In the genomic region with DNA sequence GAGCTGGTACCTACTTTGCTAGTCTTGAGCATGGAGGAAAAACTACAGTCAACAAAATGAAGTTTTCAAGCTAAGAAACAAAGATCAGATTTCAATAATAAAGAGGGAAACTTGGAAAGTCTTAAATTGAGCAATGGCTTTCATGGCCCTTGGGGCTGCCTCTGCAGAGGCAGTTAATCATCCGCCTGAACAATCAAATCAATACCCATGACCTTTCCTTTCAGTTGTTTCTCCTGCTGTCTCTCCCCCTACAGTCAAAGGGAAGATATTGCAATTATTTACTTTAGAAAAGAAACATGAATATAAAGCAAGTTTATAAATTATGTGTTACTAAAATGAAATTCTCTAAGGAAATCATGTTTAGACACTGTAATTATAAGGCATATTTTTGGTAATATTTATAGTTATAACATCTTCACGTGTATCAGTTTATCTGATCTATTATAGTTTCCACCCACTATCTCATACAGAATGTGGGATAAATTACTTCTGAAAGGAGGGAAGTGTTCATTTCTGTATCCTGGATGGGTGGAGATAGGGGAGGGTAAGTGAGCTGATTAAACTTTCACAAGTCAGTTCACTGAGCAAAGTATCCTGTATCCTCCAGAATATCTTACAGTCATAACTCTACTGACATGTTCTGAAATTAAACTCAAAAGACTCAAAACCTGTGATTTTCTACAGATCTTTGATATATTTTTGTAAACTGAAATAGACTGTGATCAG, we compare ENCODE assay signal across 9 cellular contexts.
A peak's percentile ranks its signal among the peaks of the same experiment; 100 is the strongest.
DNase-seq lines count a peak whose midpoint lies in the region; ATAC-seq and TF ChIP-seq lines count a peak whose summit lies in the region.
"Had no signal": no experiment of that assay in that cellular context is flagged by ENCODE, and none has a peak within 500 bp of the region (broad histone marks: within the 10 kb centered on the region; RNA-seq: fewer than 3 reads in every experiment).

No MANE protein-coding gene starts in this region.

- H3K9me3 ChIP-seq in AG04450 (ENCODE audit: control insufficient read depth, insufficient read depth, low read length) (no peaks in the 10 kb centered on the region), OCI-LY3 (ENCODE audit: insufficient read depth, low read length) (no peaks in the 10 kb centered on the region)

- ATAC-seq in HG03571 (IDR thresholded peaks at IDR 0.05; ENCODE audit: unreplicated experiment): no peak
- ATAC-seq in GM21576 (IDR thresholded peaks at IDR 0.05; ENCODE audit: unreplicated experiment): no peak

- H3K79me2 ChIP-seq in OCI-LY3 (ENCODE audit: low read length): no peaks in the 10 kb centered on the region

- no peak overlapping the region for H3K4me2 ChIP-seq in OCI-LY3 (ENCODE audit: low read length)

- no peak overlapping the region for H2AFZ ChIP-seq in OCI-LY3 (ENCODE audit: low read depth, low read length)

- no peak for DNase-seq in AG04450 (ENCODE audit: low read depth, low spot score)
- peak; percentile 17 for DNase-seq in fibroblast of the conjunctiva (ENCODE audit: low read depth)
- DNase-seq in T1000 (lab: John Stamatoyannopoulos, UW): no peak
- DNase-seq in NCI-H2171 (lab: John Stamatoyannopoulos, UW): no peak

- H4K20me1 ChIP-seq in OCI-LY3 (ENCODE audit: insufficient read depth, low read length): no peaks in the 10 kb centered on the region

- H3K27ac ChIP-seq in AG04450 (ENCODE audit: low read depth, low read length) (no peak overlapping the region), OCI-LY3 (ENCODE audit: low read length) (no peak overlapping the region)
- H3K27ac ChIP-seq: RWPE1 had no signal

- H3K27me3 ChIP-seq in AG04450 (ENCODE audit: control insufficient read depth, insufficient read depth, low read length) (no peaks in the 10 kb centered on the region), OCI-LY3 (ENCODE audit: low read depth, low read length) (peaks cover 33% of the 10 kb centered on the region)

- peaks cover 3% of the 10 kb centered on the region; the same call in 1 of the 2 replicates for H3K4me1 ChIP-seq in OCI-LY3 (ENCODE audit: low read length)

- no peaks in the 10 kb centered on the region for H3K36me3 ChIP-seq in OCI-LY3 (replicated peaks; ENCODE audit: low read depth, low read length)

- no peak overlapping the region for H3K9ac ChIP-seq in OCI-LY3 (ENCODE audit: low read length)

- H3K4me3 ChIP-seq in AG04450 (ENCODE audit: low read depth, low read length) (no peak overlapping the region), OCI-LY3 (ENCODE audit: low read length) (no peak overlapping the region)

- CTCF ChIA-PET in AG04450 (lab: Charles Lee): interaction anchor here (0.5 to 1.2 kb wide), 2 partner anchors 94 to 165 kb away, joined by 3 to 4 read pairs; no protein-coding TSS in a partner anchor

- TF ChIP-seq CTCF in AG04450 (IDR thresholded peaks at IDR 0.05; ENCODE audit: low read depth, low read length) (peak; percentile 28; the same call in 1 of the 2 replicates), GM12872 (IDR thresholded peaks at IDR 0.05; ENCODE audit: insufficient read depth, low read depth, low read length) (peak; percentile 40; the same call in 1 of the 3 replicates), OCI-LY3 (IDR thresholded peaks at IDR 0.05; ENCODE audit: low read depth, low read length) (peak; percentile 48)

- POLR2A ChIA-PET in AG04450 (lab: Yijun Ruan, JAX): no interaction called here
